11 cellular contexts compared by ENCODE assay signal in the genomic region with DNA sequence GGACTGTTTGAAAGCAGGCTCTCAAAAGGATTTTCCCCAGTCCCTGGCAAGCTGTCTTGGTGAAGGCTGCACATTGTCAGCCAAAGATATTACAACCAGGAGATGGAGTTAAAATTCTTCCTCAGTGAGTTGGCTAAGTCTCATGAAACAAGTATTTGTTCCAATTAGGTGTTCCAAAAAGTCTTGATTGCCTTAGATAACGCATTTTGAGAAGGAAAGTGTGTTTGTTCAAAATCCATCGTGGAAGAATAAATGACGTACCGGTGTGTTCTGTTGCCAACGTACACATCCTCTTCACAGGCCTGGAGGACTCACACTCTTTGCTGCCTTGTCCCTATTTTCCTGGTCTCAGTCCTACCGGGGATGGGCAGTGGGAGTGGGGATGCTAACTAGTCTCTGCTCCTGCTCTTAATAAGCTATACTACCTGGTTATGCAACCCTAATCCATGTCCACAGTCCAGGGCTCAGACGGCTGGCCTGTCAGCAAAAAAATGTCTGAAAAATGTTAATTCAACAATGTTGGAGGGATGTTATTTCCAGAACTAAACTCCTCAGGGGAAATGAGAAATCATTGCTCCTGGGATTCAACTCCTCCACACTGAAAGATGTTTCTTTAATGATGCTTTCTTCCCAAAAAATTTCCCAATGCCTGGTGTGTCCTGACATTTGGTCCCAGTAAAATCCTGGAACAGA.
DNase-seq lines count a peak whose midpoint lies in the region; FAIRE-seq and TF ChIP-seq lines count a peak whose summit lies in the region.
"Had no signal": no experiment of that assay in that cellular context is flagged by ENCODE, and none has a peak within 500 bp of the region (broad histone marks: within the 10 kb centered on the region; RNA-seq: fewer than 3 reads in every experiment).

No MANE protein-coding gene starts in this region.

- no peaks in the 10 kb centered on the region for H3K27me3 Mint-ChIP-seq in Calu3 (ENCODE audit: unreplicated experiment)
- H3K27me3 Mint-ChIP-seq: activated T-helper 17 cell treated with anti-CD3 and anti-CD28 coated beads, Interleukin-2, amount 50 U/mL, for 72 hours had no signal

- intact Hi-C loops in Calu3 (cut with micrococcal nuclease; ENCODE audit: unreplicated experiment) = no loop called here

- H3K4me3 ChIP-seq in bronchial epithelial cell (ENCODE audit: low read depth, low read length) (no peak overlapping the region), skeletal muscle cell (ENCODE audit: low read depth, low read length) (no peak overlapping the region)

- CTCF ChIA-PET in Calu3 (lab: Charles Lee) = no interaction called here

- H3K36me3 ChIP-seq in bronchial epithelial cell (ENCODE audit: control insufficient read depth, insufficient read depth, low read length) = no peaks in the 10 kb centered on the region

- no peaks in the 10 kb centered on the region for H3K4me1 Mint-ChIP-seq in Calu3 (ENCODE audit: low read depth, unreplicated experiment)
- H3K4me1 Mint-ChIP-seq: activated T-helper 17 cell treated with anti-CD3 and anti-CD28 coated beads, Interleukin-2, amount 50 U/mL, for 72 hours; CD4-positive, CD25-positive, alpha-beta regulatory T cell had no signal

- H3K4me3 Mint-ChIP-seq in Calu3 (ENCODE audit: low read depth, unreplicated experiment) = no peak overlapping the region
- H3K4me3 Mint-ChIP-seq: activated T-helper 17 cell treated with anti-CD3 and anti-CD28 coated beads, Interleukin-2, amount 50 U/mL, for 72 hours; CD4-positive, CD25-positive, alpha-beta regulatory T cell had no signal

- FAIRE-seq in bronchial epithelial cell (lab: Jason Lieb, UNC) = peak; percentile 36
- no peak for FAIRE-seq in RCC 7860 (lab: Jason Lieb, UNC)

- no peaks in the 10 kb centered on the region for H3K27me3 ChIP-seq in bronchial epithelial cell (ENCODE audit: control insufficient read depth, insufficient read depth, low read length)

- no TSS peak for BruUV-seq in Calu3 (replicated peaks; lab: Mats Ljungman, UMichigan)

- no peaks in the 10 kb centered on the region for H3K9me3 Mint-ChIP-seq in Calu3 (ENCODE audit: low read depth, unreplicated experiment)
- H3K9me3 Mint-ChIP-seq: activated T-helper 17 cell treated with anti-CD3 and anti-CD28 coated beads, Interleukin-2, amount 50 U/mL, for 72 hours; CD4-positive, CD25-positive, alpha-beta regulatory T cell had no signal

- H3K36me3 Mint-ChIP-seq in Calu3 (ENCODE audit: insufficient read depth, unreplicated experiment) = no peaks in the 10 kb centered on the region
- H3K36me3 Mint-ChIP-seq: CD4-positive, CD25-positive, alpha-beta regulatory T cell had no signal

- TF ChIP-seq CTCF in bronchial epithelial cell (IDR thresholded peaks at IDR 0.05; ENCODE audit: insufficient read depth, low read length, severe bottlenecking) = no peak
- TF ChIP-seq CTCF in Calu3 (IDR thresholded peaks at IDR 0.05; ENCODE audit: unreplicated experiment) = no peak

- H3K27ac Mint-ChIP-seq in Calu3 (ENCODE audit: unreplicated experiment) = no peak overlapping the region
- H3K27ac Mint-ChIP-seq: activated T-helper 17 cell treated with anti-CD3 and anti-CD28 coated beads, Interleukin-2, amount 50 U/mL, for 72 hours had no signal

- DNase-seq in ELR (ENCODE audit: low read depth) (peak; percentile 46), bronchial epithelial cell (ENCODE audit: low read depth) (peak; percentile 27), iris pigment epithelial cell (ENCODE audit: low read depth) (peak; percentile 87), skeletal muscle cell (ENCODE audit: low read depth) (peak; percentile 81), kidney glomerular epithelial cell (lab: John Stamatoyannopoulos, UW) (no peak), T-helper 9 cell (no peak), RCC 7860 (ENCODE audit: low spot score) (no peak), Calu3 (no peak)
- DNase-seq: CD4-positive, CD25-positive, alpha-beta regulatory T cell; midbrain had no signal

Comparison
In these comparisons a context has a peak if more than half of its experiments do, and no peak if none do; other contexts are left out.
1. DNase-seq: peak in ELR (single experiment), bronchial epithelial cell (single experiment), iris pigment epithelial cell (single experiment) and skeletal muscle cell (single experiment); none in kidney glomerular epithelial cell (single experiment), T-helper 9 cell (single experiment), RCC 7860 (single experiment) and Calu3 (single experiment).